Comparison of ENCODE assay signal across 8 cellular contexts in the genomic region with DNA sequence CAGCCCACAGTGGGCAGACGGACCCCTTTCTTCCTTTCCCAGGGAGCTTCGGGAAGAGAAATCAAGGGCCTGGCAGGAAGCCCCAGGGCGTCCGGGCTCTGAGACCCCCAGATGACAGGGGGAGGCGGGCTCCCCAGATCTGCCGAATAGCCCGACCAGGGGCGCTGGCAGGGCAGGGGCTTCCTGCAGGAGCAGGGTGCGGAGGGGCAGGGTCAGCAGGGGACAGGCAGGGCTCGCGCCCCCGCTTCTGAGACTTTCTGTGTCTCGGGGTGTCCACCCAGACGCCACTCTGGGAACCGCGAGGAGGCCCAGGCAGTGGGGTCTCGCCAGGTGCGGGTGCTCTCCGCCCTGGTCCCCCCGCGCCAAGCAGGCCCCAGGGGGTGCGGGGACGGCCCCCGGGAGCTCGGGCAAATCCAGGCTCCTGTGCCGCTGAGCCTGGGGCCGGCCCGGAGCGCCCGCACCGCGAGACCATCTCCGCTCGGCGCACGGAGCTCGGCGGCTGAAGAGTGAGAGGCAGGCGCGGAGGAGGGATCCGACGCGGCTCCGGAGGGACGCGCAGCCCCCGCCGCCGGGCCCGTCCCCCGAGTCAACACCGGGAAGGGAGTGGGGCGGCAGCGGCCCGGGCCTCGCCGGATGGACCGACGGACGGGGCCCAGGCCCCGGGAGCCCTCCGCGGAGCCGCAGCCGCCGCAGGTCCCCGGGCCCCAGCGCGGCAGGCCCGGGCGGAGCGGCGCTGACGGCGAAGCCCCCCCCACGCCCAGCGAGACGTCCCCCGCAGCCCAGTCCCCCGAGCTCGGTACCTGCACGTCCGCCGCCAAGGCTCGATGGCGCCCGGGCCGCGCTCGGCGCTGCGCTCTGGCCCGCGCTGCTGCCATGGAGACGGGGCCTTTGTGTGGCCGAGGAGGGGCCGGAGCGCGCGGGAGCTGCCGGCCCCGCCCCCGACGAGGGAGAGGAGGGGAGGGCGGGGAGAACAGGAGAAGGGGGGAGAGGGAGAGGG. TPM values are rescaled to one million over a fixed set of nuclear protein-coding genes. Genes with fewer than 3 reads are reported as not detected.
DNase-seq lines count a peak whose midpoint lies in the region; ATAC-seq and TF ChIP-seq lines count a peak whose summit lies in the region.

A gene with protein sequence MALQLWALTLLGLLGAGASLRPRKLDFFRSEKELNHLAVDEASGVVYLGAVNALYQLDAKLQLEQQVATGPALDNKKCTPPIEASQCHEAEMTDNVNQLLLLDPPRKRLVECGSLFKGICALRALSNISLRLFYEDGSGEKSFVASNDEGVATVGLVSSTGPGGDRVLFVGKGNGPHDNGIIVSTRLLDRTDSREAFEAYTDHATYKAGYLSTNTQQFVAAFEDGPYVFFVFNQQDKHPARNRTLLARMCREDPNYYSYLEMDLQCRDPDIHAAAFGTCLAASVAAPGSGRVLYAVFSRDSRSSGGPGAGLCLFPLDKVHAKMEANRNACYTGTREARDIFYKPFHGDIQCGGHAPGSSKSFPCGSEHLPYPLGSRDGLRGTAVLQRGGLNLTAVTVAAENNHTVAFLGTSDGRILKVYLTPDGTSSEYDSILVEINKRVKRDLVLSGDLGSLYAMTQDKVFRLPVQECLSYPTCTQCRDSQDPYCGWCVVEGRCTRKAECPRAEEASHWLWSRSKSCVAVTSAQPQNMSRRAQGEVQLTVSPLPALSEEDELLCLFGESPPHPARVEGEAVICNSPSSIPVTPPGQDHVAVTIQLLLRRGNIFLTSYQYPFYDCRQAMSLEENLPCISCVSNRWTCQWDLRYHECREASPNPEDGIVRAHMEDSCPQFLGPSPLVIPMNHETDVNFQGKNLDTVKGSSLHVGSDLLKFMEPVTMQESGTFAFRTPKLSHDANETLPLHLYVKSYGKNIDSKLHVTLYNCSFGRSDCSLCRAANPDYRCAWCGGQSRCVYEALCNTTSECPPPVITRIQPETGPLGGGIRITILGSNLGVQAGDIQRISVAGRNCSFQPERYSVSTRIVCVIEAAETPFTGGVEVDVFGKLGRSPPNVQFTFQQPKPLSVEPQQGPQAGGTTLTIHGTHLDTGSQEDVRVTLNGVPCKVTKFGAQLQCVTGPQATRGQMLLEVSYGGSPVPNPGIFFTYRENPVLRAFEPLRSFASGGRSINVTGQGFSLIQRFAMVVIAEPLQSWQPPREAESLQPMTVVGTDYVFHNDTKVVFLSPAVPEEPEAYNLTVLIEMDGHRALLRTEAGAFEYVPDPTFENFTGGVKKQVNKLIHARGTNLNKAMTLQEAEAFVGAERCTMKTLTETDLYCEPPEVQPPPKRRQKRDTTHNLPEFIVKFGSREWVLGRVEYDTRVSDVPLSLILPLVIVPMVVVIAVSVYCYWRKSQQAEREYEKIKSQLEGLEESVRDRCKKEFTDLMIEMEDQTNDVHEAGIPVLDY (N-terminal part only) (minus strand): TSS at position 894 of the 997 bp plus-strand sequence. CDS start 17,062 bp downstream, outside the sequence.

- no CpG with 5 or more reads among the region's 105 CpGs for WGBS in iPS DF 6.9 (ENCODE audit: insufficient coverage, insufficient read length)

- H3K4me1 ChIP-seq in RWPE2 (ENCODE audit: insufficient read depth, poor library complexity, severe bottlenecking) (peaks cover 34% of the 10 kb centered on the region), iPS DF 6.9 (ENCODE audit: control insufficient read depth, insufficient read depth, low read length) (peaks cover 11% of the 10 kb centered on the region), rectal smooth muscle tissue (ENCODE audit: control insufficient read depth, insufficient read depth, low read length) (peaks cover 37% of the 10 kb centered on the region)

- peak within 1 kb of the TSS; percentile 50 for H3K9ac ChIP-seq in rectal smooth muscle tissue (ENCODE audit: low read length)

- H3K4me3 ChIP-seq in LNCaP clone FGC (ENCODE audit: low read depth, low read length) (peak within 1 kb of the TSS; percentile 98), RWPE2 (ENCODE audit: severe bottlenecking) (peak within 1 kb of the TSS; percentile 94), iPS DF 6.9 (ENCODE audit: low read length) (peak within 1 kb of the TSS; percentile 68), rectal smooth muscle tissue (ENCODE audit: low read length) (peak within 1 kb of the TSS; percentile 84)

- intact Hi-C loops in MCF 10A (cut with micrococcal nuclease) = no loop called here

- CTCF ChIA-PET in MCF 10A (lab: Yijun Ruan, JAX) = interaction anchor here (0.5 to 3.9 kb wide), 4 partner anchors 16 to 34 kb away, joined by 3 to 15 read pairs (median 7); no protein-coding TSS in a partner anchor

- H3K36me3 ChIP-seq in RWPE2 (ENCODE audit: low read depth) (peaks cover 7% of the 10 kb centered on the region), iPS DF 6.9 (ENCODE audit: control insufficient read depth, insufficient read depth, low read length) (no peaks in the 10 kb centered on the region; the same call in 1 of the 2 replicates), rectal smooth muscle tissue (ENCODE audit: control insufficient read depth, insufficient read depth, low read length) (no peaks in the 10 kb centered on the region)

- H3K27ac ChIP-seq in RWPE2 (ENCODE audit: poor library complexity, severe bottlenecking) (peak within 1 kb of the TSS; percentile 99), iPS DF 6.9 (ENCODE audit: low read length) (no peak within 1 kb of the TSS), rectal smooth muscle tissue (ENCODE audit: low read depth, low read length) (peak within 1 kb of the TSS; percentile 94)

- H3K27me3 ChIP-seq in RWPE2 (ENCODE audit: insufficient read depth, poor library complexity, severe bottlenecking) (no peaks in the 10 kb centered on the region), iPS DF 6.9 (ENCODE audit: control insufficient read depth, insufficient read depth, low read length) (no peaks in the 10 kb centered on the region), rectal smooth muscle tissue (ENCODE audit: control insufficient read depth, insufficient read depth, low read length) (no peaks in the 10 kb centered on the region)

- POLR2A ChIA-PET in MCF 10A (lab: Yijun Ruan, JAX) = interaction anchor here (0.6 to 6.6 kb wide), 23 partner anchors 10 to 357 kb away, joined by 3 to 73 read pairs (median 5); a partner anchor contains a TSS

- no peak for ATAC-seq in RWPE2 (ENCODE audit: low read depth)
- no peak for ATAC-seq in GM21367 (IDR thresholded peaks at IDR 0.05; ENCODE audit: unreplicated experiment)

- TF ChIP-seq CTCF in LNCaP clone FGC (IDR thresholded peaks at IDR 0.05; ENCODE audit: control insufficient read depth, extremely low read depth, insufficient read depth) (no peak), RWPE2 (IDR thresholded peaks at IDR 0.05; ENCODE audit: poor library complexity, severe bottlenecking) (no peak), MCF 10A (IDR thresholded peaks at IDR 0.05; ENCODE audit: unreplicated experiment) (no peak)

- peak within 1 kb of the TSS; percentile 87 for H3K27ac Mint-ChIP-seq in MCF 10A (ENCODE audit: low read depth, unreplicated experiment)

- H3K27me3 Mint-ChIP-seq in MCF 10A (ENCODE audit: insufficient read depth, unreplicated experiment) = no peaks in the 10 kb centered on the region

- peak; percentile 56 for DNase-seq in stimulated activated CD4-positive, alpha-beta T cell treated with anti-CD3 and anti-CD28 coated beads, Interleukin-15, amount 100 ng/mL, for 24 hours
- no peak for DNase-seq in stimulated activated CD4-positive, alpha-beta T cell treated with anti-CD3 and anti-CD28 coated beads, Interleukin-2, amount 100 ng/mL, for 48 hours
- no peak for DNase-seq in LNCaP clone FGC (ENCODE audit: low read depth)
- no peak for DNase-seq in RWPE2 (ENCODE audit: low spot score)
- peak; percentile 70 for DNase-seq in MCF 10A (ENCODE audit: unreplicated experiment)
- no peak for DNase-seq in iPS DF 6.9 (ENCODE audit: low read depth, low spot score)

- peak within 1 kb of the TSS; percentile 81 for H3K4me3 Mint-ChIP-seq in MCF 10A (ENCODE audit: unreplicated experiment)

- H3K36me3 Mint-ChIP-seq in MCF 10A (ENCODE audit: insufficient read depth, unreplicated experiment) = peaks cover 30% of the 10 kb centered on the region

- TSS peak; percentile 42 for BruUV-seq in MCF 10A (replicated peaks; lab: Mats Ljungman, UMichigan)

- H3K9me3 Mint-ChIP-seq in MCF 10A (ENCODE audit: unreplicated experiment) = no peaks in the 10 kb centered on the region

- peaks cover 21% of the 10 kb centered on the region for H3K4me1 Mint-ChIP-seq in MCF 10A (ENCODE audit: insufficient read depth, unreplicated experiment)

- H3K9me3 ChIP-seq in RWPE2 (ENCODE audit: severe bottlenecking) (no peaks in the 10 kb centered on the region), iPS DF 6.9 (ENCODE audit: control insufficient read depth, insufficient read depth, low read length) (no peaks in the 10 kb centered on the region)

RNA-seq across cellular contexts. Expression of the gene that starts here (rescaled TPM):
- 199 and 200 TPM in 2 replicates for total RNA-seq in MCF 10A (2022)

Comparison
In these comparisons a context has a peak if more than half of its experiments do, and no peak if none do; other contexts are left out.
1. DNase-seq: peak in stimulated activated CD4-positive, alpha-beta T cell treated with anti-CD3 and anti-CD28 coated beads, Interleukin-15, amount 100 ng/mL, for 24 hours (single experiment) and MCF 10A (single experiment); none in stimulated activated CD4-positive, alpha-beta T cell treated with anti-CD3 and anti-CD28 coated beads, Interleukin-2, amount 100 ng/mL, for 48 hours (0 of 2), LNCaP clone FGC (single experiment), RWPE2 (single experiment) and iPS DF 6.9 (single experiment).
2. Peak in every context shown above with its lines, with median percentiles within 50 percentile points of each other: H3K4me3 ChIP-seq.